In the genomic region with DNA sequence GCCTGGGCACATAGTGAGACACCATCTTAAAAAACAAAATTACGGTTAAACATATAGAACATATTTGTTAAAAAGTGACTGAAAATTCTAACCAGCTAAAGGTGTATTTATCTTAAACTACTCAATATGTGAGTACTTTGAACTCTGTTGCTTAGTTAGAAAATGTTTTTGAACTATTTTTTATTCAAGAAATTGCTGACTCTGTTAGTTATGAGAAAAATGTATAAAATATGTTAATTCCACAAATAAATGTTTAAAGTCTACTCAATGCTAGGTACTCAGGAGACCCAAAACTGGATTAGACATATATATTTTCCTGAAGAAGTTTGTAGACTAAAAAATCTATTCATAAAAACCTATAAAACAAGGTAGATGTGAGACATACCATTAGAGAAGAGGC, we compare ENCODE assay signal across 8 cellular contexts. TPM values are rescaled to one million over a fixed set of nuclear protein-coding genes. Genes with fewer than 3 reads are reported as not detected.
"Had no signal": no experiment of that assay in that cellular context is flagged by ENCODE, and none has a peak within 500 bp of the region (broad histone marks: within the 10 kb centered on the region; RNA-seq: fewer than 3 reads in every experiment).

No MANE protein-coding gene starts in this region.

- H3K27ac Mint-ChIP-seq: HFFc6 had no signal

- H3K36me3 ChIP-seq: HAP-1 had no signal

- H3K4me1 ChIP-seq: HAP-1 had no signal

- H3K9ac ChIP-seq: GM23248, KMS-11 had no signal

- H3K4me2 ChIP-seq: KMS-11 had no signal

- DNase-seq: GOT3, H7, HFFc6 had no signal

- H3K27ac ChIP-seq: GM23248, KMS-11 had no signal

- H3K9me3 Mint-ChIP-seq: HFFc6 had no signal

- H3K4me3 ChIP-seq: GM23248, HAP-1 had no signal

- H2AFZ ChIP-seq: GM23248 had no signal

- H3K9me3 ChIP-seq: HAP-1 had no signal

- H3K4me3 Mint-ChIP-seq: HFFc6 had no signal

RNA-seq across cellular contexts. Expression of a gene that starts 23.0 kb away (rescaled TPM):
- total RNA-seq: GM23248, H4, H7, HFFc6, HT-29 had no signal
- polyA plus RNA-seq: GM23248 had no signal
